In the genomic region with DNA sequence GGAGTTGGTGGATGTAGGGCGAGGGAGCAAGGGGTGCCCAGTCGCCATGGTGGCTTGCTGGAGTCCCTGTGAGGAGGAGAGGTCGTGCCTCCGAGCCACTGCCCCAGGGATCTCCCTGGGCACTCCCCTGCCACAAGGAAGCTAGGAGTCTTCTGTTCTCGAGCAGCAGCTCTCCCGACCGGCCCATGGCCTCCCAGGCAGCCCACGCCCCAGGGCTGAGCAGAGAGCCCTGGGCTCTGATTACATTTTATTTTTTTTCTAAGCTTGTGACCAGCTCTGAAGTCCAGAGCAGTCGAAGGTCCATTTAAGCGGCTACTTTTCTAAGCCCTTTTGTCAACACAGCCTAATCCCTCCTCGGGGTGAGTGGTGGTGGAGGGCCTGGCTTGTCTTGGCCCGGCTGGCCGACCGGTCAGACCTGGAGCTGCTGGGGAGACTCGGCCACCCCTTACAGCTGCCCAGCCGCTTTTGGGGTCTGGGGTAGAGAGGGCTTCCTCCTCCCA, we compare ENCODE assay signal across 9 cellular contexts. TPM values are rescaled to one million over a fixed set of nuclear protein-coding genes. Genes with fewer than 3 reads are reported as not detected.
DNase-seq lines count a peak whose midpoint lies in the region; ATAC-seq and TF ChIP-seq lines count a peak whose summit lies in the region.
"Had no signal": no experiment of that assay in that cellular context is flagged by ENCODE, and none has a peak within 500 bp of the region (broad histone marks: within the 10 kb centered on the region; RNA-seq: fewer than 3 reads in every experiment).

No MANE protein-coding gene starts in this region.

- intact Hi-C loops in colonic mucosa (cut with DNase I) (no loop called here), left lung (cut with DNase I) (no loop called here)
- intact Hi-C loops in activated CD4-positive, alpha-beta T cell treated with anti-CD3 and anti-CD28 coated beads for 36 hours (cut with DNase I, micrococcal nuclease) = loop anchor here in 1 of 2 experiments (5.0 kb wide), 1 partner anchor 261 kb away; the partner anchor contains the start of gene BRD3

- no peak overlapping the region for H3K4me3 Mint-ChIP-seq in activated CD4-positive, alpha-beta T cell treated with anti-CD3 and anti-CD28 coated beads for 36 hours

- H3K9me3 ChIP-seq in HUES64 (ENCODE audit: insufficient read depth, low read depth, low read length) (no peaks in the 10 kb centered on the region), colonic mucosa (no peaks in the 10 kb centered on the region), left lung (no peaks in the 10 kb centered on the region), suprapubic skin (no peaks in the 10 kb centered on the region)

- no peaks in the 10 kb centered on the region for H3K36me3 Mint-ChIP-seq in activated CD4-positive, alpha-beta T cell treated with anti-CD3 and anti-CD28 coated beads for 36 hours (ENCODE audit: low read depth)

- CTCF ChIA-PET in activated CD4-positive, alpha-beta T cell treated with anti-CD3 and anti-CD28 coated beads for 36 hours (lab: Charles Lee) = interaction anchor here (0.8 to 1.4 kb wide), 3 partner anchors 11 to 14 kb away, joined by 3 to 5 read pairs (median 4); no protein-coding TSS in a partner anchor

- TF ChIP-seq POLR2A in suprapubic skin (IDR thresholded peaks at IDR 0.05) = no peak

- peaks cover 5% of the 10 kb centered on the region for H3K27me3 Mint-ChIP-seq in activated CD4-positive, alpha-beta T cell treated with anti-CD3 and anti-CD28 coated beads for 36 hours

- no peak overlapping the region for H3K9ac ChIP-seq in HUES64 (ENCODE audit: low read depth, low read length)
- H3K9ac ChIP-seq in colonic mucosa (ENCODE audit: low read depth in 2 of 2, low read length in 2 of 2) = peak overlapping the region; percentile 91 to 95

- WGBS in HUES64 = 74% methylated on average over 16 of the region's 16 CpGs
- WGBS in suprapubic skin = 22% methylated on average over 16 of the region's 16 CpGs

- ATAC-seq in left lung (peak; percentile 17), HG02970 (IDR thresholded peaks at IDR 0.05; ENCODE audit: low FRiP score, unreplicated experiment) (no peak)
- no peak for ATAC-seq in activated CD4-positive, alpha-beta T cell treated with anti-CD3 and anti-CD28 coated beads for 36 hours

- DNase-seq in colonic mucosa (peak; percentile 67), left lung (peak in 1 of 2 donors; percentile 75), suprapubic skin (ENCODE audit: low spot score in 2 of 2) (no peak), NCI-H2029 (lab: John Stamatoyannopoulos, UW) (no peak), DMS53 (lab: John Stamatoyannopoulos, UW) (no peak)
- DNase-seq in activated CD4-positive, alpha-beta T cell treated with anti-CD3 and anti-CD28 coated beads for 36 hours = no peak
- DNase-seq: NCI-H1105 had no signal

- TF ChIP-seq CTCF in colonic mucosa (IDR thresholded peaks at IDR 0.05) (no peak), left lung (IDR thresholded peaks at IDR 0.05) (no peak), suprapubic skin (IDR thresholded peaks at IDR 0.05) (no peak)

- H3K27ac ChIP-seq in HUES64 (ENCODE audit: low read depth, low read length) (peak overlapping the region; percentile 58), colonic mucosa (peak overlapping the region; percentile 87), left lung (peak overlapping the region; percentile 77 to 84), suprapubic skin (peak overlapping the region; percentile 76)

- TF ChIP-seq EP300 in suprapubic skin (IDR thresholded peaks at IDR 0.05) = no peak

- H3K36me3 ChIP-seq in HUES64 (ENCODE audit: insufficient read depth, low read length) (no peaks in the 10 kb centered on the region), colonic mucosa (no peaks in the 10 kb centered on the region), left lung (no peaks in the 10 kb centered on the region), suprapubic skin (no peaks in the 10 kb centered on the region)

- H3K27me3 ChIP-seq in HUES64 (ENCODE audit: insufficient read depth, low read length) = no peaks in the 10 kb centered on the region; the same call in 1 of the 2 replicates
- H3K27me3 ChIP-seq in colonic mucosa = no peaks in the 10 kb centered on the region
- no peaks in the 10 kb centered on the region for H3K27me3 ChIP-seq in left lung
- no peaks in the 10 kb centered on the region for H3K27me3 ChIP-seq in suprapubic skin

- H3K4me1 ChIP-seq in HUES64 (ENCODE audit: insufficient read depth, low read length) (peaks cover 21% of the 10 kb centered on the region; the same call in 1 of the 2 replicates), colonic mucosa (peaks cover 41% of the 10 kb centered on the region), left lung (peaks cover 46 to 75% of the 10 kb centered on the region in 2 donors), suprapubic skin (peaks cover 81% of the 10 kb centered on the region)

- H3K4me1 Mint-ChIP-seq in activated CD4-positive, alpha-beta T cell treated with anti-CD3 and anti-CD28 coated beads for 36 hours = peaks cover 3% of the 10 kb centered on the region

- POLR2A ChIA-PET in activated CD4-positive, alpha-beta T cell treated with anti-CD3 and anti-CD28 coated beads for 36 hours (lab: Charles Lee) = no interaction called here

- 0 out of 2 replicates have a peak overlapping the region, but pooled peaks have one; percentile 10 for H3K4me3 ChIP-seq in HUES64 (ENCODE audit: low read length)
- peak overlapping the region; percentile 80 for H3K4me3 ChIP-seq in colonic mucosa
- H3K4me3 ChIP-seq in left lung = peak overlapping the region; percentile 56 to 78
- peak overlapping the region; percentile 88 for H3K4me3 ChIP-seq in suprapubic skin

- no peaks in the 10 kb centered on the region for H3K9me3 Mint-ChIP-seq in activated CD4-positive, alpha-beta T cell treated with anti-CD3 and anti-CD28 coated beads for 36 hours (ENCODE audit: low read depth)

- H3K27ac Mint-ChIP-seq in activated CD4-positive, alpha-beta T cell treated with anti-CD3 and anti-CD28 coated beads for 36 hours = no peak overlapping the region

RNA-seq across cellular contexts. Expression of gene RXRA, which starts 2.1 kb away (rescaled TPM):
- 21.0 TPM for polyA plus RNA-seq in HUES64 (2013, experiment 1 of 2)
- 21.8 TPM for polyA plus RNA-seq in HUES64 (2013, experiment 2 of 2)
- total RNA-seq in colonic mucosa (10 to 100 TPM; 68.2 to 72.0 TPM), left lung (10 to 100 TPM; 56.7 to 79.5 TPM), suprapubic skin (100 to 1,000 TPM; 165 to 240 (median 185) TPM)
- total RNA-seq in activated CD4-positive, alpha-beta T cell treated with anti-CD3 and anti-CD28 coated beads for 36 hours = 10 to 100 TPM; 17.6 to 20.9 TPM

Comparison
In these comparisons a context has a peak if more than half of its experiments do, and no peak if none do; other contexts are left out.
1. H3K4me3 ChIP-seq: peak in every context shown above with its lines; median percentile 88 in suprapubic skin; 80 in colonic mucosa; 67 in left lung; 10 in HUES64.